9 cellular contexts compared by ENCODE assay signal in the genomic region with DNA sequence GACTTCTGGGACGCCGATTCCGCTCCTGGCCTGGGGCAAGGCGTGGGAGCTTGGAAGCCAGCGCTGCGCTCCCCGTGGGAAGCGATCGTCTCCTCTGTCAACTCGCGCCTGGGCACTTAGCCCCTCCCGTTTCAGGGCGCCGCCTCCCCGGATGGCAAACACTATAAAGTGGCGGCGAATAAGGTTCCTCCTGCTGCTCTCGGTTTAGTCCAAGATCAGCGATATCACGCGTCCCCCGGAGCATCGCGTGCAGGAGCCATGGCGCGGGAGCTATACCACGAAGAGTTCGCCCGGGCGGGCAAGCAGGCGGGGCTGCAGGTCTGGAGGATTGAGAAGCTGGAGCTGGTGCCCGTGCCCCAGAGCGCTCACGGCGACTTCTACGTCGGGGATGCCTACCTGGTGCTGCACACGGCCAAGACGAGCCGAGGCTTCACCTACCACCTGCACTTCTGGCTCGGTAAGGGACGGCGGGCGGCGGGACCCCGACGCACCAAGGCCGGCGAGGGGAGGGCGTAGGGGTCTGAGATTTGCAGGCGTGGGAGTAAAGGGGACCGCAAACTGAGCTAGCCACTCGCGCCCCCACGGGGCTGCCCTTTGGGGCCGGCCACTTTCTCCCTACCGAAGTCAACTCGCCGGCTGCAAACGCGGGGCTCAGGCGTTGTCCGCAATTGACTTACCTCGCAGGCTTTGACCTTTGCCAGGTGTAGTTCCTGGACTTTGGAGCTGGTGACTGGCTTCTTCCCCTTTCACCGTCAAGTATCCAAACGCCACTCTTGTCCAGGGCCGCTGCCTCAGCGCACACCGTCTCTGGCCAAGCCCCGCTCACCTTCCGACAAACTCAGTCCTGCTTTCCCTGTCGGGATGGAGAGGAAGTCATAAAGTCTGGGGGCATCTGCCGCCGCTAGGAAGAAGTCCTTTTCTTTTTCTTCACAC. TPM values are rescaled to one million over a fixed set of nuclear protein-coding genes. Genes with fewer than 3 reads are reported as not detected.
A peak's percentile ranks its signal among the peaks of the same experiment; 100 is the strongest.
DNase-seq lines count a peak whose midpoint lies in the region; ATAC-seq lines count a peak whose summit lies in the region.
"Had no signal": no experiment of that assay in that cellular context is flagged by ENCODE, and none has a peak within 500 bp of the region (broad histone marks: within the 10 kb centered on the region; RNA-seq: fewer than 3 reads in every experiment).

Gene SCIN, plus strand, starts transcription at position 192 of the 933 bp plus-strand sequence. Its CDS starts 67 bp downstream, at position 259.

- peaks cover 13% of the 10 kb centered on the region for H3K27me3 ChIP-seq in effector memory CD4-positive, alpha-beta T cell (replicated peaks; ENCODE audit: control insufficient read depth, insufficient read depth, low read length, poor library complexity, severe bottlenecking)
- H3K27me3 ChIP-seq in mesenchymal stem cell (ENCODE audit: control insufficient read depth in 1 of 2, insufficient read depth in 1 of 2, low read length in 2 of 2) = peaks cover 6 to 28% of the 10 kb centered on the region in 2 experiments
- H3K27me3 ChIP-seq: BLaER1 treated with 17β-estradiol and CSF1 and Interleukin-3, amounts not matched to agents 10 nM and 100 nM had no signal

- H2AK5ac ChIP-seq in mesenchymal stem cell (ENCODE audit: low read length, severe bottlenecking) = no peak within 1 kb of the TSS

- no peak within 1 kb of the TSS for H3K4ac ChIP-seq in mesenchymal stem cell (ENCODE audit: low read depth in 1 of 2, low read length in 2 of 2)

- H2BK5ac ChIP-seq in mesenchymal stem cell (ENCODE audit: low read depth, low read length, poor library complexity, severe bottlenecking) = no peak within 1 kb of the TSS

- H3K9me3 ChIP-seq in T-helper 17 cell (ENCODE audit: control insufficient read depth, low read length, poor library complexity, severe bottlenecking) = no peaks in the 10 kb centered on the region
- H3K9me3 ChIP-seq in effector memory CD4-positive, alpha-beta T cell (ENCODE audit: control insufficient read depth, low read length) = no peaks in the 10 kb centered on the region
- no peaks in the 10 kb centered on the region for H3K9me3 ChIP-seq in mesenchymal stem cell (ENCODE audit: control insufficient read depth, low read length)

- H4K91ac ChIP-seq in mesenchymal stem cell (ENCODE audit: low read length) = no peak within 1 kb of the TSS

- WGBS in mesenchymal stem cell = 1% methylated on average over 70 of the region's 74 CpGs

- peak within 1 kb of the TSS; percentile 80 for H3K4me2 ChIP-seq in mesenchymal stem cell (ENCODE audit: low read length, poor library complexity, severe bottlenecking)
- H3K4me2 ChIP-seq: BLaER1 treated with 17β-estradiol and CSF1 and Interleukin-3, amounts not matched to agents 10 nM and 100 nM had no signal

- H3K27ac ChIP-seq in effector memory CD4-positive, alpha-beta T cell (ENCODE audit: insufficient read depth, low read length, poor library complexity, severe bottlenecking) = no peak within 1 kb of the TSS
- no peak within 1 kb of the TSS for H3K27ac ChIP-seq in mesenchymal stem cell (ENCODE audit: low read length, poor library complexity, severe bottlenecking)
- H3K27ac ChIP-seq: BLaER1 treated with 17β-estradiol and CSF1 and Interleukin-3, amounts not matched to agents 10 nM and 100 nM had no signal

- no peak within 1 kb of the TSS for H3K14ac ChIP-seq in mesenchymal stem cell (ENCODE audit: low read length in 2 of 2)

- peaks cover 13% of the 10 kb centered on the region for H3K36me3 Mint-ChIP-seq in T-helper 17 cell (ENCODE audit: low read depth)
- H3K36me3 Mint-ChIP-seq in stimulated activated naive CD8-positive, alpha-beta T cell treated with anti-CD3 and anti-CD28 coated beads, Interleukin-15, Interleukin-2, amounts not matched to agents 100 ng/mL and 50 ng/mL, for 24 hours (ENCODE audit: low read depth) = no peaks in the 10 kb centered on the region

- no peak within 1 kb of the TSS for H3K18ac ChIP-seq in mesenchymal stem cell (ENCODE audit: low read depth in 1 of 2, low read length in 2 of 2)

- peak within 1 kb of the TSS; percentile 79 for H2AFZ ChIP-seq in mesenchymal stem cell (ENCODE audit: low read depth, low read length)

- no peak within 1 kb of the TSS for H2BK15ac ChIP-seq in mesenchymal stem cell (ENCODE audit: low read depth, poor library complexity, severe bottlenecking)

- no peaks in the 10 kb centered on the region for H3K9me3 Mint-ChIP-seq in stimulated activated naive CD8-positive, alpha-beta T cell treated with anti-CD3 and anti-CD28 coated beads, Interleukin-15, Interleukin-2, amounts not matched to agents 100 ng/mL and 50 ng/mL, for 24 hours

- H3K23ac ChIP-seq in mesenchymal stem cell (ENCODE audit: low read length in 2 of 2) = peak within 1 kb of the TSS in 1 of 2 experiments; percentile 79

- H2BK120ac ChIP-seq in mesenchymal stem cell (ENCODE audit: low read depth, low read length) = no peak within 1 kb of the TSS

- peak within 1 kb of the TSS; percentile 57 for H3K9ac ChIP-seq in mesenchymal stem cell (ENCODE audit: low read length)
- H3K9ac ChIP-seq: BLaER1 treated with 17β-estradiol and CSF1 and Interleukin-3, amounts not matched to agents 10 nM and 100 nM had no signal

- H3K79me1 ChIP-seq in mesenchymal stem cell (replicated peaks; ENCODE audit: low read length, poor library complexity, severe bottlenecking) = no peaks in the 10 kb centered on the region

- H4K8ac ChIP-seq in mesenchymal stem cell (ENCODE audit: low read length) = no peak within 1 kb of the TSS

- peak within 1 kb of the TSS; percentile 92 for H3K4me3 Mint-ChIP-seq in T-helper 17 cell
- H3K4me3 Mint-ChIP-seq in stimulated activated naive CD8-positive, alpha-beta T cell treated with anti-CD3 and anti-CD28 coated beads, Interleukin-15, Interleukin-2, amounts not matched to agents 100 ng/mL and 50 ng/mL, for 24 hours = peak within 1 kb of the TSS; percentile 76

- H3K4me3 ChIP-seq in effector memory CD4-positive, alpha-beta T cell (ENCODE audit: insufficient read depth, low read depth, low read length, poor library complexity, severe bottlenecking) = peak within 1 kb of the TSS; percentile 48
- H3K4me3 ChIP-seq in mesenchymal stem cell (ENCODE audit: insufficient read depth in 1 of 2, low read depth in 1 of 2, low read length in 2 of 2) = peak within 1 kb of the TSS; percentile 54 to 81
- H3K4me3 ChIP-seq: BLaER1 treated with 17β-estradiol and CSF1 and Interleukin-3, amounts not matched to agents 10 nM and 100 nM had no signal

- DNase-seq in NCI-H146 (lab: John Stamatoyannopoulos, UW) (peak; percentile 24), NCI-H146 treated with DMSO at 0.1 percent for 48 hours (lab: John Stamatoyannopoulos, UW; ENCODE audit: unreplicated experiment) (no peak), HPDE6-E6E7 (ENCODE audit: extremely low spot score) (peak; percentile 11), T-helper 17 cell (peak in 1 of 3 donors; percentile 6), mesenchymal stem cell (peak; percentile 52), DMS79 treated with DMSO at 0.1 percent for 48 hours (lab: John Stamatoyannopoulos, UW) (no peak)
- peak in 1 of 3 donors; percentile 2 for DNase-seq in effector memory CD4-positive, alpha-beta T cell

- no peak within 1 kb of the TSS for H2BK12ac ChIP-seq in mesenchymal stem cell (ENCODE audit: low read length in 2 of 2)

- no peaks in the 10 kb centered on the region for H3K36me3 ChIP-seq in effector memory CD4-positive, alpha-beta T cell (ENCODE audit: control insufficient read depth, insufficient read depth, low read length)
- no peaks in the 10 kb centered on the region for H3K36me3 ChIP-seq in mesenchymal stem cell (ENCODE audit: control insufficient read depth in 1 of 2, insufficient read depth in 2 of 2, low read depth in 1 of 2, low read length in 2 of 2)
- H3K36me3 ChIP-seq: BLaER1 treated with 17β-estradiol and CSF1 and Interleukin-3, amounts not matched to agents 10 nM and 100 nM had no signal

- peaks cover 68% of the 10 kb centered on the region for H3K27me3 Mint-ChIP-seq in T-helper 17 cell
- H3K27me3 Mint-ChIP-seq in stimulated activated naive CD8-positive, alpha-beta T cell treated with anti-CD3 and anti-CD28 coated beads, Interleukin-15, Interleukin-2, amounts not matched to agents 100 ng/mL and 50 ng/mL, for 24 hours = peaks cover 60% of the 10 kb centered on the region

- no peak within 1 kb of the TSS for H3K27ac Mint-ChIP-seq in T-helper 17 cell
- H3K27ac Mint-ChIP-seq in stimulated activated naive CD8-positive, alpha-beta T cell treated with anti-CD3 and anti-CD28 coated beads, Interleukin-15, Interleukin-2, amounts not matched to agents 100 ng/mL and 50 ng/mL, for 24 hours = no peak within 1 kb of the TSS

- H3K4me1 ChIP-seq in effector memory CD4-positive, alpha-beta T cell (ENCODE audit: control insufficient read depth, insufficient read depth, low read length, poor library complexity, severe bottlenecking) = peaks cover 12% of the 10 kb centered on the region
- H3K4me1 ChIP-seq in mesenchymal stem cell (ENCODE audit: control insufficient read depth, insufficient read depth, low read depth, low read length) = peaks cover 9% of the 10 kb centered on the region

- H3K4me1 Mint-ChIP-seq in T-helper 17 cell = peaks cover 18% of the 10 kb centered on the region
- peaks cover 17% of the 10 kb centered on the region for H3K4me1 Mint-ChIP-seq in stimulated activated naive CD8-positive, alpha-beta T cell treated with anti-CD3 and anti-CD28 coated beads, Interleukin-15, Interleukin-2, amounts not matched to agents 100 ng/mL and 50 ng/mL, for 24 hours (ENCODE audit: low read depth)

- ATAC-seq in T-helper 17 cell = peak; percentile 77

RNA-seq across cellular contexts. Expression of gene SCIN, which starts in this region (rescaled TPM):
- total RNA-seq in T-helper 17 cell = under 1 TPM in 1 of 2 donors, not detected in 1; 0.15 TPM
- polyA plus RNA-seq in mesenchymal stem cell (2013, experiment 1 of 2) = not detected
- polyA plus RNA-seq in mesenchymal stem cell (2013, experiment 2 of 2) = not detected

Comparison
In these comparisons a context has a peak if more than half of its experiments do, and no peak if none do; other contexts are left out.
1. DNase-seq: peak in NCI-H146 (single experiment), HPDE6-E6E7 (single experiment) and mesenchymal stem cell (single experiment); none in NCI-H146 treated with DMSO at 0.1 percent for 48 hours (single experiment) and DMS79 treated with DMSO at 0.1 percent for 48 hours (single experiment).
2. Peak in ATAC-seq in T-helper 17 cell; RNA of the gene not detected or under 1 TPM.